Comparison of ENCODE assay signal across 8 cellular contexts in genomic region chr7:29146082-29146706, GRCh38. TPM values are rescaled to one million over a fixed set of nuclear protein-coding genes. Genes with fewer than 3 reads are reported as not detected.
DNase-seq lines count a peak whose midpoint lies in the region; ATAC-seq and TF ChIP-seq lines count a peak whose summit lies in the region.

CPVL (minus strand) TSS chr7:29146537; CDS start chr7:29121061, 25,476 bp downstream.

- intact Hi-C loops in lower leg skin (cut with DNase I; ENCODE audit: low total_unique reads) = no loop called here

- H3K27ac ChIP-seq in stomach smooth muscle (ENCODE audit: low read length) = no peak within 1 kb of the TSS

- 1 to 3% methylated on average over 34 to 40 of the region's 41 CpGs for WGBS in lower leg skin, 2 donors

- DNase-seq in ELF-1 (ENCODE audit: low read depth, low spot score) (peak; percentile 80), NCI-H526 (lab: John Stamatoyannopoulos, UW) (peak; percentile 84 to 91), choroid plexus epithelial cell (ENCODE audit: low read depth) (no peak), lower leg skin (ENCODE audit: low spot score in 2 of 2) (peak; percentile 62 to 93)
- no peak for DNase-seq in activated CD8-positive, alpha-beta memory T cell treated with anti-CD3 and anti-CD28 coated beads for 24 hours

- H3K4me1 ChIP-seq in stomach smooth muscle (ENCODE audit: control insufficient read depth, insufficient read depth, low read length) = peaks cover 6% of the 10 kb centered on the region

- peaks cover 18 to 30% of the 10 kb centered on the region in 2 donors for H3K27me3 ChIP-seq in stomach smooth muscle (ENCODE audit: control insufficient read depth in 1 of 2, insufficient read depth in 2 of 2, low read length in 2 of 2)

- ATAC-seq in GM21529 (IDR thresholded peaks at IDR 0.05; ENCODE audit: unreplicated experiment) = no peak
- ATAC-seq in GM18873 (IDR thresholded peaks at IDR 0.05; ENCODE audit: low FRiP score, unreplicated experiment) = no peak

- H3K4me3 ChIP-seq in choroid plexus epithelial cell (ENCODE audit: low read depth, low read length) (peak within 1 kb of the TSS; percentile 24), lower leg skin (ENCODE audit: low read depth, poor library complexity, severe bottlenecking) (peak within 1 kb of the TSS; percentile 10), stomach smooth muscle (ENCODE audit: low read length in 2 of 2) (peak within 1 kb of the TSS; percentile 58 to 68)

- no peaks in the 10 kb centered on the region for H3K9me3 ChIP-seq in stomach smooth muscle (ENCODE audit: control insufficient read depth in 2 of 2, low read length in 2 of 2)

- no peak for TF ChIP-seq POLR2A in lower leg skin (IDR thresholded peaks at IDR 0.05)

- no peak within 1 kb of the TSS for H3K9ac ChIP-seq in stomach smooth muscle (ENCODE audit: low read length in 2 of 2)

- TF ChIP-seq CTCF in choroid plexus epithelial cell (conservative IDR thresholded peaks at IDR 0.05; ENCODE audit: low read depth, low read length) (no peak), lower leg skin (IDR thresholded peaks at IDR 0.05) (no peak)

- no peaks in the 10 kb centered on the region for H3K36me3 ChIP-seq in stomach smooth muscle (ENCODE audit: control insufficient read depth in 2 of 2, insufficient read depth in 2 of 2, low read length in 2 of 2)

RNA-seq across cellular contexts. Expression of gene CPVL, which starts in this region (rescaled TPM):
- total RNA-seq in lower leg skin = 10 to 100 TPM in 3 of 4 donors, 1 to 10 TPM in 1; 8.8 to 17.5 (median 12.6) TPM

Comparison
In these comparisons a context has a peak if more than half of its experiments do, and no peak if none do; other contexts are left out.
1. DNase-seq: peak in ELF-1 (single experiment), NCI-H526 (2 of 2) and lower leg skin (2 of 2); none in choroid plexus epithelial cell (single experiment) and activated CD8-positive, alpha-beta memory T cell treated with anti-CD3 and anti-CD28 coated beads for 24 hours (single experiment).
2. H3K4me3 ChIP-seq: peak in every context shown above with its lines; median percentile 63 in stomach smooth muscle; 24 in choroid plexus epithelial cell; 10 in lower leg skin.